In the genomic region with DNA sequence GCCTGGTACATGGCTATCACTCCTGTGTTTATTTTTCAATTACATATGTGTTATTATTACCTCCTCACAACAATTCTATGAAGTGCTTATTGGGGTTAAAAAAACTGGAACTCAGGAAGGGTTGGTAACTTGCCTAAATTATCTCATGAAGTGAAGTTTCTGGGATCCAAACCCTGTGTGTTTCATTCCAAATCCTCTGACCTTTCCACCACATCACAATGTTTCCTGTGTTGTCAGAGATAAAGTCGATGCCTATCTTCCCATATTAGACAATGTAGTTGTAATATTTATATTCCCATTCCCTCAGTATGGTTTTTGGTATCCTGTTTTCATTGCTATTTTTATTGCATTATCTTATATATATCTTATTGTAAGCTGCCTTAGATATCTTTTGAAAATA, we compare ENCODE assay signal across 22 cellular contexts.
"Had no signal": no experiment of that assay in that cellular context is flagged by ENCODE, and none has a peak within 500 bp of the region (broad histone marks: within the 10 kb centered on the region; RNA-seq: fewer than 3 reads in every experiment).

No MANE protein-coding gene starts in this region.

- H3K27ac ChIP-seq: hepatocyte, left ventricle myocardium inferior, ovary, right atrium auricular region, right lobe of liver, suprapubic skin, thoracic aorta, tibial artery, upper lobe of right lung had no signal

- DNase-seq: islet precursor cell; left ventricle myocardium inferior; mesendoderm; naive B cell; natural killer cell; ovary; right lobe of liver; stimulated activated CD4-positive, alpha-beta T cell treated with anti-CD3 and anti-CD28 coated beads, Interleukin-1b, Interleukin-23, amount 100 ng/mL, for 48 hours; stimulated activated CD4-positive, alpha-beta T cell treated with anti-CD3 and anti-CD28 coated beads, Interleukin-2, amount 100 ng/mL, for 48 hours; stimulated activated naive B cell treated with anti-CD40 and anti-IgM and Interleukin-4, amounts not matched to agents 10 μg/mL and 1 μg/mL and 100 μg/mL, for 72 hours; tibial artery; trophoblast cell; upper lobe of right lung had no signal

- H3K27me3 Mint-ChIP-seq: naive B cell; progenitor cell of endocrine pancreas; stimulated activated naive B cell treated with anti-CD40 and anti-IgM and Interleukin-4, amounts not matched to agents 10 μg/mL and 1 μg/mL and 100 μg/mL, for 72 hours; stimulated activated naive CD8-positive, alpha-beta T cell treated with anti-CD3 and anti-CD28 coated beads, Interleukin-15, Interleukin-2, amounts not matched to agents 100 ng/mL and 50 ng/mL, for 24 hours had no signal

- H3K4me1 Mint-ChIP-seq: naive B cell, natural killer cell had no signal

- H3K9me3 Mint-ChIP-seq: mesothelial cell of epicardium; naive B cell; natural killer cell; stimulated activated naive CD8-positive, alpha-beta T cell treated with anti-CD3 and anti-CD28 coated beads, Interleukin-15, Interleukin-2, amounts not matched to agents 100 ng/mL and 50 ng/mL, for 24 hours had no signal

- H3K27ac Mint-ChIP-seq: mesothelial cell of epicardium; naive B cell; natural killer cell; progenitor cell of endocrine pancreas; stimulated activated naive B cell treated with anti-CD40 and anti-IgM and Interleukin-4, amounts not matched to agents 10 μg/mL and 1 μg/mL and 100 μg/mL, for 72 hours; stimulated activated naive CD8-positive, alpha-beta T cell treated with anti-CD3 and anti-CD28 coated beads, Interleukin-15, Interleukin-2, amounts not matched to agents 100 ng/mL and 50 ng/mL, for 24 hours had no signal

- H3K36me3 Mint-ChIP-seq: mesothelial cell of epicardium; naive B cell; natural killer cell; stimulated activated naive B cell treated with anti-CD40 and anti-IgM and Interleukin-4, amounts not matched to agents 10 μg/mL and 1 μg/mL and 100 μg/mL, for 72 hours had no signal

- H3K4me3 Mint-ChIP-seq: mesothelial cell of epicardium; naive B cell; natural killer cell; stimulated activated naive B cell treated with anti-CD40 and anti-IgM and Interleukin-4, amounts not matched to agents 10 μg/mL and 1 μg/mL and 100 μg/mL, for 72 hours; stimulated activated naive CD8-positive, alpha-beta T cell treated with anti-CD3 and anti-CD28 coated beads, Interleukin-15, Interleukin-2, amounts not matched to agents 100 ng/mL and 50 ng/mL, for 24 hours had no signal

- H3K4me3 ChIP-seq: hepatocyte, left ventricle myocardium inferior, lung, ovary, right atrium auricular region, right lobe of liver, smooth muscle cell, suprapubic skin, thoracic aorta, tibial artery, upper lobe of right lung had no signal
